In the genomic region with DNA sequence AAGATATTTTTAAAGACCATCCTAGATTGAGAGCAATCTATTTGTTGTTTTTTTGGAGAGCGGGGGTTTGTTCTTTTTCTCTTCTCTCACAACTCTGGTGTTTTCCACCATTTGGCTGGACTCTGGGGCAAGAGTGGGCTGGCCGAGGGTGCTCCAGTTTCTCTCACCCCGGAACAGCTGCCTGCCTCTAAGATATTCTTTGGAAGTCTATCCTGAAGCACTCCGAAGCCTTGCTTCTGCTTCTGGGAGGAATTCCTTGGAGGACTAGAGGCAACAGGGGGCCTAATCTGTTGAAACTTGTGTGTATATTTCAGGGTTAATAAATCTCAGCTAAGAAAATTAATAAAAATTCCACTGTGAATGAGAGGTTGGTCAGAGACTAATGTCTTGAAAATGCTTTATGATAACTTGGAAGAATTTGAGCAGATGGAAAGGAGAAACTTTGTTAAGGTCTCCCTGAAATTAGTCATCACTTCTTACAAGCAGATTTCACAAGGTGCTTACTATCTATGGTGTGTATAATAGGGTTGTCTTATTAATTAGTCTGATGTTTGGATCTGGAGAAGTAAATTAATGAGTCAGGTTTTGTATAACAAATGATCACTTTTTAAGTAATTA, we compare ENCODE assay signal across 11 cellular contexts. TPM values are rescaled to one million over a fixed set of nuclear protein-coding genes. Genes with fewer than 3 reads are reported as not detected.
DNase-seq lines count a peak whose midpoint lies in the region; ATAC-seq and TF ChIP-seq lines count a peak whose summit lies in the region.
"Had no signal": no experiment of that assay in that cellular context is flagged by ENCODE, and none has a peak within 500 bp of the region (broad histone marks: within the 10 kb centered on the region; RNA-seq: fewer than 3 reads in every experiment).

No MANE protein-coding gene starts in this region.

- no peaks in the 10 kb centered on the region for H4K20me1 ChIP-seq in mammary epithelial cell (ENCODE audit: insufficient read depth, low read length)

- peaks cover 86% of the 10 kb centered on the region for H3K79me2 ChIP-seq in mammary epithelial cell (ENCODE audit: insufficient read depth, low read length)

- no peak for DNase-seq in CD4-positive, alpha-beta memory T cell
- DNase-seq in mammary epithelial cell (peak; percentile 43), cortex of kidney (lab: John Stamatoyannopoulos, UW) (no peak)
- DNase-seq in naive thymus-derived CD8-positive, alpha-beta T cell = no peak
- DNase-seq in activated CD4-positive, CD25-positive, alpha-beta regulatory T cell treated with anti-CD3 and anti-CD28 coated beads, Interleukin-2, amount 50 U/mL, for 72 hours = no peak
- DNase-seq: activated CD4-positive, alpha-beta T cell treated with anti-CD3 and anti-CD28 coated beads, Interleukin-2, amount 50 U/mL, for 1 hour; effector CD4-positive, alpha-beta T cell; left lung had no signal

- no peak for TF ChIP-seq EP300 in gastroesophageal sphincter (IDR thresholded peaks at IDR 0.05)

- H3K4me1 ChIP-seq in CD4-positive, alpha-beta memory T cell (ENCODE audit: insufficient read depth, low read length) = peaks cover 78% of the 10 kb centered on the region
- H3K4me1 ChIP-seq in mammary epithelial cell (ENCODE audit: insufficient read depth, low read length) (peaks cover 23% of the 10 kb centered on the region), gastroesophageal sphincter (peaks cover 8 to 67% (median 13%) of the 10 kb centered on the region in 3 donors)

- dilution Hi-C loops in mammary epithelial cell (cut with HindIII; ENCODE audit: low sequenced_read_pairs) = no loop called here

- H3K9me3 ChIP-seq in CD4-positive, alpha-beta memory T cell (ENCODE audit: control insufficient read depth in 1 of 2, low read length in 2 of 2) = no peaks in the 10 kb centered on the region
- H3K9me3 ChIP-seq in mammary epithelial cell (replicated peaks; ENCODE audit: insufficient read depth, low read length) = no peaks in the 10 kb centered on the region
- H3K9me3 ChIP-seq in gastroesophageal sphincter = peaks cover 0 to 2% (median 0%) of the 10 kb centered on the region in 3 donors
- H3K9me3 ChIP-seq: left lung had no signal

- no peak for TF ChIP-seq POLR2A in gastroesophageal sphincter (IDR thresholded peaks at IDR 0.05)

- no peak for TF ChIP-seq CTCF in mammary epithelial cell (conservative IDR thresholded peaks at IDR 0.05 in 1 of 2, IDR thresholded peaks at IDR 0.05 in 1 of 2; ENCODE audit: extremely low read depth in 1 of 2, insufficient read depth in 1 of 2, low read depth in 1 of 2, low read length in 2 of 2)
- TF ChIP-seq CTCF in gastroesophageal sphincter (IDR thresholded peaks at IDR 0.05) = no peak

- H3K9ac ChIP-seq in mammary epithelial cell (ENCODE audit: insufficient read depth, low read length) = no peak overlapping the region

- in situ Hi-C loops in mammary epithelial cell (cut with MboI; ENCODE audit: low sequenced_read_pairs in 2 of 2) = no loop called here

- H3K27ac Mint-ChIP-seq in CD4-positive, alpha-beta memory T cell = peak overlapping the region in 3 of 7 donors; percentile 7 to 79 (median 11)
- peak overlapping the region; percentile 61 to 95 (median 84) for H3K27ac Mint-ChIP-seq in IgD-negative memory B cell
- H3K27ac Mint-ChIP-seq in naive thymus-derived CD8-positive, alpha-beta T cell = peak overlapping the region; percentile 17 to 94 (median 73)

- no peak for ATAC-seq in naive thymus-derived CD8-positive, alpha-beta T cell
- no peak for ATAC-seq in HG03439 (IDR thresholded peaks at IDR 0.05; ENCODE audit: unreplicated experiment)
- no peak for ATAC-seq in gastroesophageal sphincter
- ATAC-seq: left lung had no signal

- H3K4me2 ChIP-seq in mammary epithelial cell (ENCODE audit: insufficient read depth, low read depth, low read length) = peak overlapping the region; percentile 49

- H3K27me3 Mint-ChIP-seq in CD4-positive, alpha-beta memory T cell = no peaks in the 10 kb centered on the region
- H3K27me3 Mint-ChIP-seq in IgD-negative memory B cell = no peaks in the 10 kb centered on the region
- no peaks in the 10 kb centered on the region for H3K27me3 Mint-ChIP-seq in naive thymus-derived CD8-positive, alpha-beta T cell

- peaks cover 0 to 3% (median 0%) of the 10 kb centered on the region in 8 donors for H3K9me3 Mint-ChIP-seq in CD4-positive, alpha-beta memory T cell
- H3K9me3 Mint-ChIP-seq in IgD-negative memory B cell = no peaks in the 10 kb centered on the region
- H3K9me3 Mint-ChIP-seq in naive thymus-derived CD8-positive, alpha-beta T cell = no peaks in the 10 kb centered on the region

- BruUV-seq in mammary epithelial cell (replicated peaks; lab: Mats Ljungman, UMichigan) = no TSS peak

- H3K27ac ChIP-seq in CD4-positive, alpha-beta memory T cell (ENCODE audit: low read depth, low read length) = no peak overlapping the region
- H3K27ac ChIP-seq in mammary epithelial cell (ENCODE audit: insufficient read depth, low read depth, low read length) (no peak overlapping the region), gastroesophageal sphincter (no peak overlapping the region)

- H3K4me3 Mint-ChIP-seq in CD4-positive, alpha-beta memory T cell = peak overlapping the region; percentile 88 to 96 (median 92)
- peak overlapping the region; percentile 86 to 96 (median 94) for H3K4me3 Mint-ChIP-seq in IgD-negative memory B cell
- peak overlapping the region; percentile 86 to 95 (median 92) for H3K4me3 Mint-ChIP-seq in naive thymus-derived CD8-positive, alpha-beta T cell

- no peak overlapping the region for H3K4me3 ChIP-seq in CD4-positive, alpha-beta memory T cell (ENCODE audit: low read length in 2 of 2)
- H3K4me3 ChIP-seq in mammary epithelial cell (replicated peaks in 1 of 3; ENCODE audit: insufficient read depth in 1 of 3, low read depth in 2 of 3, low read length in 3 of 3) = no peak overlapping the region
- no peak overlapping the region for H3K4me3 ChIP-seq in gastroesophageal sphincter
- H3K4me3 ChIP-seq: left lung had no signal

- H3K36me3 ChIP-seq in CD4-positive, alpha-beta memory T cell (ENCODE audit: insufficient read depth, low read length) = no peaks in the 10 kb centered on the region
- H3K36me3 ChIP-seq in mammary epithelial cell (ENCODE audit: insufficient read depth, low read length) (no peaks in the 10 kb centered on the region), gastroesophageal sphincter (no peaks in the 10 kb centered on the region)
- H3K36me3 ChIP-seq: left lung had no signal

- CTCF ChIA-PET in CD4-positive, alpha-beta memory T cell (lab: Charles Lee; ENCODE audit: partially characterized antibody) = interaction anchor here (1.1 to 1.5 kb wide), 3 partner anchors 18 to 932 kb away, joined by 3 to 4 read pairs (median 4); no protein-coding TSS in a partner anchor
- CTCF ChIA-PET in mammary epithelial cell (lab: Charles Lee; ENCODE audit: low non-redundant PET) = interaction anchor here (0.7 kb wide), 1 partner anchor 370 kb away, joined by 7 read pairs; no protein-coding TSS in a partner anchor

- intact Hi-C loops in CD4-positive, alpha-beta memory T cell (cut with micrococcal nuclease) = loop anchor here (5.0 kb wide), 1 partner anchor 1399 kb away; a partner anchor contains a TSS
- intact Hi-C loops in mammary epithelial cell (cut with micrococcal nuclease) = loop anchor here (5.0 kb wide), 2 partner anchors 101 to 134 kb away; no protein-coding TSS in a partner anchor

- H3K36me3 Mint-ChIP-seq in CD4-positive, alpha-beta memory T cell = peaks cover 5% of the 10 kb centered on the region in 2 donors
- H3K36me3 Mint-ChIP-seq in IgD-negative memory B cell = peaks cover 5% of the 10 kb centered on the region
- H3K36me3 Mint-ChIP-seq in naive thymus-derived CD8-positive, alpha-beta T cell = peaks cover 0 to 3% (median 0%) of the 10 kb centered on the region in 3 donors

- peaks cover 55 to 82% (median 70%) of the 10 kb centered on the region in 4 donors for H3K4me1 Mint-ChIP-seq in CD4-positive, alpha-beta memory T cell
- peaks cover 65 to 71% (median 68%) of the 10 kb centered on the region in 3 donors for H3K4me1 Mint-ChIP-seq in IgD-negative memory B cell
- peaks cover 41 to 82% (median 74%) of the 10 kb centered on the region in 4 donors for H3K4me1 Mint-ChIP-seq in naive thymus-derived CD8-positive, alpha-beta T cell

- no peak overlapping the region for H2AFZ ChIP-seq in mammary epithelial cell (ENCODE audit: low read depth, low read length)

- WGBS in mammary epithelial cell (ENCODE audit: low coverage, missing lambda C conversion rate) = no CpG with 5 or more reads among the region's 4 CpGs
- 66 to 90% methylated on average over 4 of the region's 4 CpGs for WGBS in gastroesophageal sphincter (ENCODE audit: low coverage in 1 of 2), 2 donors

- POLR2A ChIA-PET in CD4-positive, alpha-beta memory T cell (lab: Charles Lee; ENCODE audit: partially characterized antibody) = interaction anchor here (2.0 to 6.1 kb wide), 3 partner anchors 8 to 228 kb away, joined by 5 to 62 read pairs (median 30); no protein-coding TSS in a partner anchor
- POLR2A ChIA-PET in naive thymus-derived CD8-positive, alpha-beta T cell (lab: Charles Lee) = interaction anchor here (0.6 to 5.1 kb wide), 3 partner anchors 11 to 719 kb away, joined by 3 to 61 read pairs (median 8); no protein-coding TSS in a partner anchor

- no peaks in the 10 kb centered on the region for H3K27me3 ChIP-seq in CD4-positive, alpha-beta memory T cell (ENCODE audit: insufficient read depth, low read length)
- no peaks in the 10 kb centered on the region for H3K27me3 ChIP-seq in mammary epithelial cell (ENCODE audit: insufficient read depth, low read length)
- H3K27me3 ChIP-seq in gastroesophageal sphincter = no peaks in the 10 kb centered on the region
- H3K27me3 ChIP-seq: left lung had no signal

RNA-seq across cellular contexts. Expression of a gene that starts 3.9 kb away (rescaled TPM):
- total RNA-seq in CD4-positive, alpha-beta memory T cell = 10 to 100 TPM; 79.8 to 81.0 TPM
- 10 to 100 TPM; 21.0 to 24.0 TPM for polyA plus RNA-seq in CD4-positive, alpha-beta memory T cell
- polyA plus RNA-seq in IgD-negative memory B cell (21.5 TPM), mammary epithelial cell (17.9 TPM)
- total RNA-seq in mammary epithelial cell (10 to 100 TPM; 54.4 to 97.4 TPM), gastroesophageal sphincter (10 to 100 TPM; 19.6 to 55.6 (median 34.1) TPM)
- 33.9 TPM for polyA minus RNA-seq in mammary epithelial cell
- total RNA-seq in naive thymus-derived CD8-positive, alpha-beta T cell = 10 to 100 TPM; 80.3 to 83.9 TPM
- 10 to 100 TPM; 17.5 to 20.7 (median 20.2) TPM for polyA plus RNA-seq in naive thymus-derived CD8-positive, alpha-beta T cell
